Comparison of ENCODE assay signal across 29 cellular contexts in the genomic region with DNA sequence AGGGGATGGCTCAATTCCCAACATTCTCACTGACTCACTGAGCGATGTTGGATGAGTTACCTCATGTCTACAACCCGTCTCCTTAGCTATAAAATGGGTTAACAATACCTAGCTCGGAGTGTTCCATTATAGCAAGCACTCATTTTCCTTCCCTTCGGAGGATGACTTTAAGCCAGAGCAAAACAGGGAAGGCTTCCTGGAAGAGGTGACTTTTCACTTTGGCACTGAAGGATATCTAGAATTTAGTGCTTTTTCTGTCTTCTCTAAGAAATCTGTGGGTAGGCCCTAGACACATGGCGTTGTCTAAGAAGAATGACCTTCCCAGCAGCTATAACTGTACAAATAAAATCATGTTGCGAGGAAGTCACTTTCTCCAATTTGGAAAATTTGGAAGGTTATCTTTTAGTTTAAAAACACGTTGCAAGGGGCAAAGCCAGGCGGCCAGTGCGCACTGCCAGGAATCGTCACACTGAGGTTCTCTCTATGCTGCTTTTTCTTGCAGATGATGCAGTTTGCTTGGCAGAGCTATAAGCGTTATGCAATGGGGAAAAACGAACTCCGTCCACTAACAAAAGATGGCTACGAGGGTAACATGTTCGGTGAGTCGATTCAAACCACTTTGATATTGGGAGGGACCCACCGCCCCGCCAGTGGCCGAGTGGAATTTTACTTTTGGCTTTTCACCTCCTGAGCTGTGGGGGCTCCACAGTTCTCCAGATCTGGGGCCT.
A peak's percentile ranks its signal among the peaks of the same experiment; 100 is the strongest.
DNase-seq lines count a peak whose midpoint lies in the region; ATAC-seq, FAIRE-seq and TF ChIP-seq lines count a peak whose summit lies in the region.
"Had no signal": no experiment of that assay in that cellular context is flagged by ENCODE, and none has a peak within 500 bp of the region (broad histone marks: within the 10 kb centered on the region; RNA-seq: fewer than 3 reads in every experiment).

No MANE protein-coding gene starts in this region.

- no peak for FAIRE-seq in K562 (lab: Jason Lieb, UNC)

- 4% methylated on average over 19 of the region's 19 CpGs for WGBS in K562 (ENCODE audit: insufficient coverage, low coverage, missing lambda C conversion rate)
- 58% methylated on average over 15 of the region's 19 CpGs for WGBS in right lobe of liver (ENCODE audit: insufficient coverage, low coverage, low lambda C conversion rate, missing lambda C conversion rate)
- WGBS in stomach, 5 donors = 85 to 95% (median 91%) methylated on average over 19 of the region's 19 CpGs

- no peaks in the 10 kb centered on the region for H3K27me3 ChIP-seq in CD8-positive, alpha-beta T cell (ENCODE audit: insufficient read depth, low read length)
- H3K27me3 ChIP-seq in K562 (ENCODE audit: control insufficient read depth in 2 of 2, insufficient read depth in 2 of 2, low read length in 2 of 2) (peaks cover 67 to 86% of the 10 kb centered on the region in 2 experiments), right lobe of liver (no peaks in the 10 kb centered on the region), stomach (no peaks in the 10 kb centered on the region)
- H3K27me3 ChIP-seq: adrenal gland, breast epithelium, ovary, Peyer's patch, sigmoid colon had no signal

- TF ChIP-seq POLR2A in K562 (conservative IDR thresholded peaks at IDR 0.05) = no peak
- no peak for TF ChIP-seq POLR2A in right lobe of liver (IDR thresholded peaks at IDR 0.05)
- no peak for TF ChIP-seq POLR2A in stomach (IDR thresholded peaks at IDR 0.05)

- H3K27ac ChIP-seq in CD8-positive, alpha-beta T cell (ENCODE audit: low read depth, low read length) = no peak overlapping the region
- H3K27ac ChIP-seq in K562 (ENCODE audit: extremely low read depth, low read depth, low read length) (no peak overlapping the region), right lobe of liver (peak overlapping the region in 2 of 3 donors; percentile 67 to 86), stomach (peak overlapping the region in 4 of 5 donors; percentile 17 to 77 (median 47)), OCI-LY7 (ENCODE audit: low read depth, low read length, poor library complexity, severe bottlenecking) (no peak overlapping the region)
- H3K27ac ChIP-seq: adrenal gland, breast epithelium, Peyer's patch, sigmoid colon had no signal

- H3K27ac Mint-ChIP-seq in CD8-positive, alpha-beta T cell = peak overlapping the region; percentile 62
- no peak overlapping the region for H3K27ac Mint-ChIP-seq in natural killer cell
- H3K27ac Mint-ChIP-seq: activated CD8-positive, alpha-beta T cell treated with anti-CD3 and anti-CD28 coated beads for 36 hours; naive B cell had no signal

- no peaks in the 10 kb centered on the region for H3K9me1 ChIP-seq in K562 (ENCODE audit: control insufficient read depth, insufficient read depth, low read length)

- H4K20me1 ChIP-seq in K562 (replicated peaks; ENCODE audit: control insufficient read depth, insufficient read depth, low read length) (peaks cover 21% of the 10 kb centered on the region), OCI-LY7 (ENCODE audit: insufficient read depth, low read length) (no peaks in the 10 kb centered on the region)

- in situ Hi-C loops in K562 (cut with MboI) = no loop called here

- no peak for TF ChIP-seq CTCF in CD8-positive, alpha-beta T cell (IDR thresholded peaks at IDR 0.05)
- TF ChIP-seq CTCF in K562 (IDR thresholded peaks at IDR 0.05 in 2 of 3, conservative IDR thresholded peaks at IDR 0.05 in 1 of 3; ENCODE audit: insufficient read depth in 2 of 3, low read depth in 1 of 3, low read length in 3 of 3) = no peak
- TF ChIP-seq CTCF in right lobe of liver (IDR thresholded peaks at IDR 0.05) = no peak
- TF ChIP-seq CTCF in stomach (IDR thresholded peaks at IDR 0.05) = no peak
- no peak for TF ChIP-seq CTCF in natural killer cell (IDR thresholded peaks at IDR 0.05)
- TF ChIP-seq CTCF in OCI-LY7 (conservative IDR thresholded peaks at IDR 0.05; ENCODE audit: low read length) = no peak
- no peak for TF ChIP-seq CTCF in omental fat pad (IDR thresholded peaks at IDR 0.05)

- no peaks in the 10 kb centered on the region for H3K9me3 Mint-ChIP-seq in CD8-positive, alpha-beta T cell
- H3K9me3 Mint-ChIP-seq in natural killer cell = no peaks in the 10 kb centered on the region
- H3K9me3 Mint-ChIP-seq: activated CD8-positive, alpha-beta T cell treated with anti-CD3 and anti-CD28 coated beads for 36 hours; naive B cell had no signal

- no peak overlapping the region for H3K9ac ChIP-seq in K562 (ENCODE audit: insufficient read depth in 1 of 2, low read depth in 2 of 2, low read length in 2 of 2)

- H3K4me2 ChIP-seq in K562 (ENCODE audit: insufficient read depth, low read length) (no peak overlapping the region), OCI-LY7 (ENCODE audit: low read length) (no peak overlapping the region)

- no peaks in the 10 kb centered on the region for H3K36me3 ChIP-seq in CD8-positive, alpha-beta T cell (ENCODE audit: insufficient read depth, low read length)
- H3K36me3 ChIP-seq in K562 (ENCODE audit: control insufficient read depth, insufficient read depth, low read length) (no peaks in the 10 kb centered on the region), right lobe of liver (no peaks in the 10 kb centered on the region), stomach (no peaks in the 10 kb centered on the region), OCI-LY7 (ENCODE audit: insufficient read depth, low read length) (no peaks in the 10 kb centered on the region)
- H3K36me3 ChIP-seq: adrenal gland, breast epithelium, ovary, Peyer's patch, sigmoid colon had no signal

- TF ChIP-seq RAD21 in K562 (CRISPR knock-in tag; conservative IDR thresholded peaks at IDR 0.05 in 1 of 2, IDR thresholded peaks at IDR 0.05 in 1 of 2) = no peak

- POLR2A ChIA-PET in CD8-positive, alpha-beta T cell (lab: Charles Lee) = interaction anchor here (0.6 kb wide), 1 partner anchor 62 kb away, joined by 3 read pairs; no protein-coding TSS in a partner anchor
- POLR2A ChIA-PET in K562 (lab: Yijun Ruan, JAX) = interaction anchor here (0.7 to 0.9 kb wide), 4 partner anchors 10 to 137 kb away, joined by 3 to 5 read pairs (median 4); no protein-coding TSS in a partner anchor
- POLR2A ChIA-PET in OCI-LY7 (lab: Charles Lee) = interaction anchor here (0.6 kb wide), 2 partner anchors 307 to 829 kb away, joined by 3 to 10 read pairs; no protein-coding TSS in a partner anchor

- CTCF ChIA-PET in CD8-positive, alpha-beta T cell (lab: Charles Lee) = no interaction called here
- CTCF ChIA-PET in K562 (lab: Yijun Ruan, JAX; ENCODE audit: low intra/inter-chr PET ratio) = no interaction called here
- CTCF ChIA-PET in OCI-LY7 (lab: Charles Lee; ENCODE audit: unreplicated experiment) = no interaction called here

- TF ChIP-seq EP300 in K562 (IDR thresholded peaks at IDR 0.05; ENCODE audit: low read length) (no peak), stomach (IDR thresholded peaks at IDR 0.05) (no peak)

- H3K4me1 ChIP-seq in CD8-positive, alpha-beta T cell (ENCODE audit: insufficient read depth, low read length) = peaks cover 59% of the 10 kb centered on the region
- peaks cover 0 to 4% of the 10 kb centered on the region in 2 experiments; a peak in 1 of 5 replicates for H3K4me1 ChIP-seq in K562 (replicated peaks in 1 of 2; ENCODE audit: control insufficient read depth in 2 of 2, insufficient read depth in 2 of 2, low read length in 2 of 2)
- H3K4me1 ChIP-seq in right lobe of liver = peaks cover 0 to 43% (median 7%) of the 10 kb centered on the region in 4 donors
- peaks cover 4 to 30% (median 16%) of the 10 kb centered on the region in 4 donors for H3K4me1 ChIP-seq in stomach
- H3K4me1 ChIP-seq in OCI-LY7 (ENCODE audit: insufficient read depth, low read length, poor library complexity, severe bottlenecking) = peaks cover 7% of the 10 kb centered on the region
- H3K4me1 ChIP-seq: Caco-2 had no signal

- no peaks in the 10 kb centered on the region for H3K9me2 ChIP-seq in OCI-LY7 (ENCODE audit: insufficient read depth, low read length)

- no peak for ATAC-seq in CD8-positive, alpha-beta T cell
- ATAC-seq in K562 (no peak), right lobe of liver (peak; percentile 21 to 61 (median 59)), natural killer cell (no peak), GM21576 (IDR thresholded peaks at IDR 0.05; ENCODE audit: unreplicated experiment) (no peak), omental fat pad (ENCODE audit: low FRiP score) (no peak)
- ATAC-seq: activated CD8-positive, alpha-beta T cell treated with anti-CD3 and anti-CD28 coated beads for 36 hours had no signal

- H3K36me3 Mint-ChIP-seq in CD8-positive, alpha-beta T cell = peaks cover 54% of the 10 kb centered on the region
- no peaks in the 10 kb centered on the region for H3K36me3 Mint-ChIP-seq in natural killer cell
- H3K36me3 Mint-ChIP-seq: naive B cell had no signal

- no peak overlapping the region for H3K4me3 ChIP-seq in CD8-positive, alpha-beta T cell (ENCODE audit: low read depth, low read length)
- H3K4me3 ChIP-seq in K562 (no peak overlapping the region), right lobe of liver (peak overlapping the region in 2 of 3 donors; percentile 31 to 46), stomach (no peak overlapping the region), OCI-LY7 (ENCODE audit: low read depth, low read length, poor library complexity, severe bottlenecking) (no peak overlapping the region)
- H3K4me3 ChIP-seq: adrenal gland, ovary, Peyer's patch, sigmoid colon had no signal

- peaks cover 69% of the 10 kb centered on the region for H3K4me1 Mint-ChIP-seq in CD8-positive, alpha-beta T cell (ENCODE audit: low read depth)
- peaks cover 0 to 4% of the 10 kb centered on the region in 2 donors for H3K4me1 Mint-ChIP-seq in natural killer cell
- H3K4me1 Mint-ChIP-seq: naive B cell had no signal

- intact Hi-C loops in CD8-positive, alpha-beta T cell (cut with DNase I, micrococcal nuclease) = no loop called here
- intact Hi-C loops in K562 (cut with micrococcal nuclease) = no loop called here
- intact Hi-C loops in right lobe of liver (cut with DNase I) = no loop called here
- intact Hi-C loops in stomach (cut with DNase I; ENCODE audit: low total_unique reads) = no loop called here
- intact Hi-C loops in natural killer cell (cut with micrococcal nuclease) = no loop called here
- intact Hi-C loops in OCI-LY7 (cut with micrococcal nuclease; ENCODE audit: unreplicated experiment) = no loop called here

- H3K4me3 Mint-ChIP-seq in CD8-positive, alpha-beta T cell = no peak overlapping the region
- no peak overlapping the region for H3K4me3 Mint-ChIP-seq in natural killer cell
- H3K4me3 Mint-ChIP-seq: activated CD8-positive, alpha-beta T cell treated with anti-CD3 and anti-CD28 coated beads for 36 hours; naive B cell had no signal

- no peak overlapping the region for H2AFZ ChIP-seq in K562 (ENCODE audit: low read depth, low read length)
- no peak overlapping the region for H2AFZ ChIP-seq in OCI-LY7 (ENCODE audit: low read length)

- no peaks in the 10 kb centered on the region for H3K27me3 Mint-ChIP-seq in CD8-positive, alpha-beta T cell (ENCODE audit: low read depth)
- H3K27me3 Mint-ChIP-seq in natural killer cell (ENCODE audit: low read depth in 2 of 2) = peaks cover 0 to 5% of the 10 kb centered on the region in 2 donors
- H3K27me3 Mint-ChIP-seq: activated CD8-positive, alpha-beta T cell treated with anti-CD3 and anti-CD28 coated beads for 36 hours had no signal

- no TSS peak for BruUV-seq in K562 (replicated peaks; lab: Mats Ljungman, UMichigan)
- no TSS peak for BruUV-seq in OCI-LY7 (replicated peaks; lab: Mats Ljungman, UMichigan)

- H3K79me2 ChIP-seq in K562 (ENCODE audit: control insufficient read depth, insufficient read depth, low read length) = no peaks in the 10 kb centered on the region
- no peaks in the 10 kb centered on the region for H3K79me2 ChIP-seq in OCI-LY7 (ENCODE audit: insufficient read depth, low read depth, low read length)

- DNase-seq in CD8-positive, alpha-beta T cell = no peak
- DNase-seq in K562 (ENCODE audit: extremely low read depth in 1 of 4, low spot score in 3 of 4) = no peak
- peak; percentile 56 to 84 (median 84) for DNase-seq in right lobe of liver
- DNase-seq in stomach = no peak
- DNase-seq in natural killer cell = no peak
- no peak for DNase-seq in OCI-LY7 (ENCODE audit: low spot score)
- no peak for DNase-seq in omental fat pad (ENCODE audit: low spot score)
- DNase-seq: ACHN; activated CD4-positive, alpha-beta T cell treated with anti-CD3 and anti-CD28 coated beads for 1 hour; activated CD8-positive, alpha-beta T cell treated with anti-CD3 and anti-CD28 coated beads for 36 hours; adrenal gland; Caco-2; cortex of kidney; DND-41; glutamatergic neuron; HCEC 1CT; Karpas-422; MV-4-11; naive B cell; NCI-H146; NCI-H2171; NCI-H524 treated with DMSO at 0.1 percent for 48 hours; NK-92 treated with Interleukin-12 subunit alpha and Interleukin-12 subunit beta, amount 100 ng/mL, for 24 hours; Peyer's patch; sigmoid colon; stimulated activated CD8-positive, alpha-beta memory T cell treated with anti-CD3 and anti-CD28 coated beads, Interleukin-4, amount 100 ng/mL, for 48 hours had no signal

- no peaks in the 10 kb centered on the region for H3K9me3 ChIP-seq in CD8-positive, alpha-beta T cell (ENCODE audit: low read length)
- no peaks in the 10 kb centered on the region for H3K9me3 ChIP-seq in K562 (replicated peaks; ENCODE audit: control insufficient read depth, insufficient read depth, low read depth, low read length)
- H3K9me3 ChIP-seq in right lobe of liver = no peaks in the 10 kb centered on the region
- no peaks in the 10 kb centered on the region for H3K9me3 ChIP-seq in stomach
- H3K9me3 ChIP-seq in OCI-LY7 (ENCODE audit: low read length) = no peaks in the 10 kb centered on the region
- H3K9me3 ChIP-seq: adrenal gland, breast epithelium, Caco-2, ovary, Peyer's patch, sigmoid colon had no signal

Comparison
In these comparisons a context has a peak if more than half of its experiments do, and no peak if none do; other contexts are left out.
1. ATAC-seq: peak in right lobe of liver (4 of 4); none in CD8-positive, alpha-beta T cell (single experiment), K562 (single experiment), natural killer cell (0 of 3), GM21576 (single experiment) and omental fat pad (single experiment).
2. DNase-seq: peak in right lobe of liver (3 of 3); none in CD8-positive, alpha-beta T cell (0 of 7), K562 (0 of 4), stomach (single experiment), natural killer cell (single experiment), OCI-LY7 (single experiment) and omental fat pad (single experiment).
3. H3K27ac ChIP-seq: peak in right lobe of liver (2 of 3) and stomach (4 of 5); none in CD8-positive, alpha-beta T cell (single experiment), K562 (single experiment) and OCI-LY7 (single experiment).
4. H3K4me3 ChIP-seq: peak in right lobe of liver (2 of 3); none in CD8-positive, alpha-beta T cell (single experiment), K562 (single experiment), stomach (0 of 4) and OCI-LY7 (single experiment).